ENCODE assay signal across 8 cellular contexts in genomic region chr5:62307364-62307689, GRCh38. TPM values are rescaled to one million over a fixed set of nuclear protein-coding genes. Genes with fewer than 3 reads are reported as not detected.
DNase-seq lines count a peak whose midpoint lies in the region; ATAC-seq, FAIRE-seq and TF ChIP-seq lines count a peak whose summit lies in the region.

No MANE protein-coding gene starts in this region.

- WGBS in SK-N-SH (ENCODE audit: low lambda C conversion rate): 11% methylated on average over 9 of the region's 9 CpGs

- H3K4me3 ChIP-seq in SK-N-SH (ENCODE audit: low read depth in 2 of 2, low read length in 1 of 2): peak overlapping the region; percentile 75 to 93
- peak overlapping the region; percentile 79 to 96 (median 92) for H3K4me3 ChIP-seq in keratinocyte (ENCODE audit: control insufficient read depth in 2 of 3, extremely low read depth in 1 of 3, insufficient read depth in 2 of 3, low read depth in 1 of 3, low read length in 3 of 3)
- peak overlapping the region; percentile 81 to 83 for H3K4me3 ChIP-seq in stomach smooth muscle (ENCODE audit: low read length in 2 of 2)

- H3K9me3 ChIP-seq in SK-N-SH: no peaks in the 10 kb centered on the region
- no peaks in the 10 kb centered on the region for H3K9me3 ChIP-seq in keratinocyte (ENCODE audit: control insufficient read depth, low read depth, low read length)
- H3K9me3 ChIP-seq in stomach smooth muscle (ENCODE audit: control insufficient read depth in 2 of 2, low read length in 2 of 2): no peaks in the 10 kb centered on the region

- TF ChIP-seq RAD21 in SK-N-SH (IDR thresholded peaks at IDR 0.05; ENCODE audit: low read length): no peak

- peaks cover 54% of the 10 kb centered on the region for H4K20me1 ChIP-seq in SK-N-SH (ENCODE audit: insufficient read depth)
- H4K20me1 ChIP-seq in keratinocyte (ENCODE audit: control insufficient read depth, extremely low read depth, insufficient read depth, low read length): peaks cover 2% of the 10 kb centered on the region

- FAIRE-seq in keratinocyte (lab: Jason Lieb, UNC) (no peak), H54 (lab: Jason Lieb, UNC) (no peak)

- no peak for ATAC-seq in SK-N-SH treated with all-trans-retinoic acid at 6 μM for 48 hours
- ATAC-seq in activated naive CD8-positive, alpha-beta T cell treated with anti-CD3 and anti-CD28 coated beads, Interleukin-2, amount 10 ng/mL, durations not matched to agents 7 days and 5 days (ENCODE audit: low read depth): no peak

- H3K9me2 ChIP-seq in SK-N-SH: no peaks in the 10 kb centered on the region

- peak overlapping the region; percentile 82 to 93 for H3K27ac ChIP-seq in SK-N-SH (ENCODE audit: low read depth in 2 of 2, low read length in 1 of 2)
- H3K27ac ChIP-seq in keratinocyte (ENCODE audit: control insufficient read depth, insufficient read depth, low read length): peak overlapping the region; percentile 86
- peak overlapping the region; percentile 80 for H3K27ac ChIP-seq in stomach smooth muscle (ENCODE audit: low read length)

- TF ChIP-seq EP300 in SK-N-SH (IDR thresholded peaks at IDR 0.05; ENCODE audit: borderline replicate concordance in 1 of 2, low read depth in 1 of 2, low read length in 1 of 2): no peak

- POLR2A ChIA-PET in SK-N-SH (lab: Yijun Ruan, JAX): no interaction called here
- POLR2A ChIA-PET in activated naive CD8-positive, alpha-beta T cell treated with anti-CD3 and anti-CD28 coated beads, Interleukin-2, amount 10 ng/mL, durations not matched to agents 7 days and 5 days (lab: Charles Lee): interaction anchor here (0.7 to 2.1 kb wide), 3 partner anchors 19 to 96 kb away, joined by 3 to 9 read pairs (median 6); partner anchors contain the start of gene DIMT1

- H3K4me1 ChIP-seq in SK-N-SH (ENCODE audit: control insufficient read depth in 1 of 2, insufficient read depth in 2 of 2, low read depth in 1 of 2, low read length in 1 of 2) (peaks cover 11 to 18% of the 10 kb centered on the region in 2 experiments; a peak in 3 of 4 replicates), keratinocyte (ENCODE audit: control insufficient read depth, extremely low read depth, insufficient read depth, low read length) (peaks cover 21% of the 10 kb centered on the region), stomach smooth muscle (ENCODE audit: control insufficient read depth, insufficient read depth, low read length) (peaks cover 8% of the 10 kb centered on the region)

- peaks cover 35% of the 10 kb centered on the region for H3K36me3 Mint-ChIP-seq in activated naive CD8-positive, alpha-beta T cell treated with anti-CD3 and anti-CD28 coated beads, Interleukin-2, amount 10 ng/mL, durations not matched to agents 7 days and 5 days

- DNase-seq in SK-N-SH (no peak), keratinocyte (ENCODE audit: low read depth, low spot score) (no peak), H54 (ENCODE audit: insufficient read length, low spot score) (no peak), OCI-M1 (lab: John Stamatoyannopoulos, UW) (no peak)
- DNase-seq in activated naive CD8-positive, alpha-beta T cell treated with anti-CD3 and anti-CD28 coated beads, Interleukin-2, amount 10 ng/mL, durations not matched to agents 7 days and 5 days: no peak
- DNase-seq in effector CD4-positive, alpha-beta T cell: no peak

- H3K79me2 ChIP-seq in SK-N-SH (ENCODE audit: insufficient read depth) (peaks cover 61% of the 10 kb centered on the region), keratinocyte (ENCODE audit: control insufficient read depth, insufficient read depth, low read length) (peaks cover 61% of the 10 kb centered on the region)

- H3K9ac ChIP-seq in SK-N-SH: peak overlapping the region; percentile 90
- peak overlapping the region; percentile 86 for H3K9ac ChIP-seq in keratinocyte (ENCODE audit: control insufficient read depth, extremely low read depth, insufficient read depth, low read length)
- peak overlapping the region; percentile 75 for H3K9ac ChIP-seq in stomach smooth muscle (ENCODE audit: low read length in 2 of 2)

- H3K4me1 Mint-ChIP-seq in activated naive CD8-positive, alpha-beta T cell treated with anti-CD3 and anti-CD28 coated beads, Interleukin-2, amount 10 ng/mL, durations not matched to agents 7 days and 5 days: peaks cover 53% of the 10 kb centered on the region

- H3K36me3 ChIP-seq in SK-N-SH (replicated peaks in 1 of 2; ENCODE audit: control insufficient read depth in 1 of 2, insufficient read depth in 2 of 2, low read length in 1 of 2) (peaks cover 2 to 3% of the 10 kb centered on the region in 2 experiments), keratinocyte (ENCODE audit: control insufficient read depth in 2 of 2, extremely low read depth in 1 of 2, insufficient read depth in 2 of 2, low read length in 2 of 2) (peaks cover 0 to 1% of the 10 kb centered on the region in 2 experiments), stomach smooth muscle (ENCODE audit: control insufficient read depth in 2 of 2, insufficient read depth in 2 of 2, low read length in 2 of 2) (no peaks in the 10 kb centered on the region)

- H3F3A ChIP-seq in SK-N-SH (replicated peaks; ENCODE audit: insufficient read depth): peaks cover 3% of the 10 kb centered on the region

- dilution Hi-C loops in keratinocyte (cut with MboI; ENCODE audit: extremely low pct_ligation_motif_present, low sequenced_read_pairs): no loop called here

- no peaks in the 10 kb centered on the region for H3K9me1 ChIP-seq in keratinocyte (ENCODE audit: control insufficient read depth, extremely low read depth, insufficient read depth, low read length)

- CTCF ChIA-PET in SK-N-SH (lab: Yijun Ruan, JAX): no interaction called here

- H3K27me3 ChIP-seq in SK-N-SH (ENCODE audit: insufficient read depth) (no peaks in the 10 kb centered on the region), keratinocyte (ENCODE audit: control insufficient read depth, extremely low read depth, insufficient read depth, low read length) (no peaks in the 10 kb centered on the region), stomach smooth muscle (ENCODE audit: control insufficient read depth in 1 of 2, insufficient read depth in 2 of 2, low read length in 2 of 2) (no peaks in the 10 kb centered on the region)

- no peak for TF ChIP-seq CTCF in SK-N-SH (IDR thresholded peaks at IDR 0.05)
- no peak for TF ChIP-seq CTCF in keratinocyte (optimal IDR thresholded peaks at IDR 0.05 in 1 of 3, IDR thresholded peaks at IDR 0.05 in 1 of 3, conservative IDR thresholded peaks at IDR 0.05 in 1 of 3; ENCODE audit: extremely low read depth in 1 of 3, insufficient read depth in 2 of 3, low read length in 3 of 3)

- H2AFZ ChIP-seq in SK-N-SH (ENCODE audit: low read depth) (no peak overlapping the region), keratinocyte (ENCODE audit: control insufficient read depth, low read length) (peak overlapping the region; percentile 82)

- H3K4me2 ChIP-seq in SK-N-SH (peak overlapping the region; percentile 97), keratinocyte (ENCODE audit: control insufficient read depth, extremely low read depth, insufficient read depth, low read depth, low read length) (peak overlapping the region; percentile 87)

- no peaks in the 10 kb centered on the region for H3K27me3 Mint-ChIP-seq in activated naive CD8-positive, alpha-beta T cell treated with anti-CD3 and anti-CD28 coated beads, Interleukin-2, amount 10 ng/mL, durations not matched to agents 7 days and 5 days

- no peaks in the 10 kb centered on the region for H3K9me3 Mint-ChIP-seq in activated naive CD8-positive, alpha-beta T cell treated with anti-CD3 and anti-CD28 coated beads, Interleukin-2, amount 10 ng/mL, durations not matched to agents 7 days and 5 days

- peak overlapping the region; percentile 93 for H3K27ac Mint-ChIP-seq in activated naive CD8-positive, alpha-beta T cell treated with anti-CD3 and anti-CD28 coated beads, Interleukin-2, amount 10 ng/mL, durations not matched to agents 7 days and 5 days

- peak overlapping the region; percentile 95 for H3K4me3 Mint-ChIP-seq in activated naive CD8-positive, alpha-beta T cell treated with anti-CD3 and anti-CD28 coated beads, Interleukin-2, amount 10 ng/mL, durations not matched to agents 7 days and 5 days

- TF ChIP-seq POLR2A in H54 (IDR thresholded peaks at IDR 0.05; ENCODE audit: low read depth, low read length): no peak

TF ChIP-seq in SK-N-SH, 30 proteins besides CTCF, POLR2A, EP300 and RAD21 (continues in another document):
- no peak for TF ChIP-seq FOSL2 (IDR thresholded peaks at IDR 0.05; ENCODE audit: borderline replicate concordance, low read depth)
- TF ChIP-seq GATA2 (CRISPR knock-in tag; IDR thresholded peaks at IDR 0.05): no peak
- TF ChIP-seq YY1 (IDR thresholded peaks at IDR 0.05; ENCODE audit: low read depth): no peak
- TF ChIP-seq SIN3A (IDR thresholded peaks at IDR 0.05; ENCODE audit: borderline replicate concordance, low read depth, low read length): no peak
- no peak for TF ChIP-seq FOXM1 (IDR thresholded peaks at IDR 0.05; ENCODE audit: low read depth)
- TF ChIP-seq MXI1 (IDR thresholded peaks at IDR 0.05; ENCODE audit: low read depth, low read length): no peak
- no peak for TF ChIP-seq RXRA (IDR thresholded peaks at IDR 0.05; ENCODE audit: borderline replicate concordance, low read depth)
- no peak for TF ChIP-seq CHD2 (IDR thresholded peaks at IDR 0.05; ENCODE audit: low read length, partially characterized antibody)

TF ChIP-seq in SK-N-SH treated with all-trans-retinoic acid at 6 μM for 48 hours, 23 proteins besides CTCF, POLR2A, EP300 and RAD21 (continues in another document):
- TF ChIP-seq CSDC2 (CRISPR knock-in tag; IDR thresholded peaks at IDR 0.05) (no peak), SNAI2 (CRISPR knock-in tag; IDR thresholded peaks at IDR 0.05) (no peak), TCF4 (CRISPR knock-in tag; IDR thresholded peaks at IDR 0.05; ENCODE audit: borderline replicate concordance) (no peak), ESRRG (CRISPR knock-in tag; IDR thresholded peaks at IDR 0.05) (no peak)

RNA-seq across cellular contexts. Expression of gene KIF2A, which starts 1.3 kb away (rescaled TPM):
- 14.3 and 16.1 TPM in 2 replicates for polyA plus RNA-seq in SK-N-SH (2012; rRNA removed)
- 23.6 and 31.4 TPM in 2 replicates for polyA plus RNA-seq in SK-N-SH (2012; cell fraction: cytosol; rRNA removed)
- polyA plus RNA-seq in SK-N-SH (2012; cell fraction: nucleus; rRNA removed): 6.6 and 14.5 TPM in 2 replicates
- 100 to 1,000 TPM; 161 to 171 TPM for total RNA-seq in activated naive CD8-positive, alpha-beta T cell treated with anti-CD3 and anti-CD28 coated beads, Interleukin-2, amount 10 ng/mL, durations not matched to agents 7 days and 5 days
- polyA plus RNA-seq in keratinocyte: 18.3 to 34.8 TPM (median 31.7 TPM) in 3 replicates
- polyA plus RNA-seq in keratinocyte (2011; ENCODE audit: low read depth): 34.1 TPM
- polyA plus RNA-seq in keratinocyte (2011; cell fraction: cytosol; rRNA removed): 30.5 and 44.5 TPM in 2 replicates
- polyA plus RNA-seq in keratinocyte (2011; cell fraction: nucleus; rRNA removed): 27.1 and 38.4 TPM in 2 replicates
- 21.3 and 30.9 TPM in 2 replicates for polyA plus RNA-seq in keratinocyte (2012; ENCODE audit: low replicate concordance)
- polyA minus RNA-seq in keratinocyte: 6.6 to 47.7 TPM (median 19.1 TPM) in 3 replicates
- 22.4 TPM for polyA minus RNA-seq in keratinocyte (2011; cell fraction: cytosol; rRNA and poly(A)+ RNA removed)
- polyA minus RNA-seq in keratinocyte (2011; cell fraction: nucleus; rRNA and poly(A)+ RNA removed): 18.9 and 41.6 TPM in 2 replicates
